In genomic region chr17:51166987-51167931, GRCh38 we compare ENCODE assay signal across 8 cellular contexts. TPM values are rescaled to one million over a fixed set of nuclear protein-coding genes. Genes with fewer than 3 reads are reported as not detected.
A peak's percentile ranks its signal among the peaks of the same experiment; 100 is the strongest.
DNase-seq lines count a peak whose midpoint lies in the region; ATAC-seq, FAIRE-seq and TF ChIP-seq lines count a peak whose summit lies in the region.

No MANE protein-coding gene starts in this region.

- H3K27me3 ChIP-seq in endothelial cell of umbilical vein (ENCODE audit: control insufficient read depth in 2 of 2, insufficient read depth in 2 of 2, low read length in 2 of 2) (no peaks in the 10 kb centered on the region), muscle layer of duodenum (ENCODE audit: low read depth, low read length) (no peaks in the 10 kb centered on the region)

- CTCF ChIA-PET in endothelial cell of umbilical vein (lab: Charles Lee), result interaction anchor here (1.2 to 1.3 kb wide), 2 partner anchors 11 to 166 kb away, joined by 4 to 5 read pairs; no protein-coding TSS in a partner anchor

- H3K9ac ChIP-seq in endothelial cell of umbilical vein (replicated peaks; ENCODE audit: extremely low read depth, insufficient read depth, low read length), result peak overlapping the region; percentile 84

- intact Hi-C loops in endothelial cell of umbilical vein (cut with micrococcal nuclease), result loop anchor here (1.0 kb wide), 2 partner anchors 14 to 93 kb away; partner anchors contain the start of genes MBTD1, NME1 and UTP18

- peak overlapping the region; percentile 45 to 63 (median 55) for H3K4me3 ChIP-seq in endothelial cell of umbilical vein (replicated peaks in 1 of 3; ENCODE audit: insufficient read depth in 1 of 3, low read depth in 1 of 3, low read length in 3 of 3)
- peak overlapping the region; percentile 76 to 82 for H3K4me3 ChIP-seq in muscle layer of duodenum (ENCODE audit: low read depth in 1 of 2, low read length in 2 of 2)

- H2AFZ ChIP-seq in endothelial cell of umbilical vein (ENCODE audit: low read depth, low read length), result peak overlapping the region; percentile 55

- no peaks in the 10 kb centered on the region for H3K9me1 ChIP-seq in endothelial cell of umbilical vein (replicated peaks; ENCODE audit: control insufficient read depth, extremely low read depth, insufficient read depth, low read length)

- no peak for TF ChIP-seq POLR2A in endothelial cell of umbilical vein (IDR thresholded peaks at IDR 0.05; ENCODE audit: low read depth, low read length)

- BruUV-seq in endothelial cell of umbilical vein (replicated peaks; lab: Mats Ljungman, UMichigan), result TSS peak; percentile 44

- peaks cover 16% of the 10 kb centered on the region for H3K4me1 ChIP-seq in endothelial cell of umbilical vein (ENCODE audit: control insufficient read depth, extremely low read depth, insufficient read depth, low read length)
- peaks cover 0 to 7% of the 10 kb centered on the region in 2 donors for H3K4me1 ChIP-seq in muscle layer of duodenum (ENCODE audit: control insufficient read depth in 1 of 2, insufficient read depth in 2 of 2, low read length in 2 of 2)

- H3K36me3 ChIP-seq in endothelial cell of umbilical vein (ENCODE audit: control insufficient read depth in 2 of 2, extremely low read depth in 1 of 2, insufficient read depth in 2 of 2, low read length in 2 of 2), result peaks cover 9 to 15% of the 10 kb centered on the region in 2 experiments
- peaks cover 25 to 35% of the 10 kb centered on the region in 2 donors for H3K36me3 ChIP-seq in muscle layer of duodenum (ENCODE audit: control insufficient read depth in 1 of 2, insufficient read depth in 2 of 2, low read length in 2 of 2)

- dilution Hi-C loops in endothelial cell of umbilical vein (cut with MboI; ENCODE audit: extremely low pct_ligation_motif_present, low sequenced_read_pairs), result no loop called here

- peak; percentile 81 for FAIRE-seq in endothelial cell of umbilical vein (lab: Jason Lieb, UNC)

- TF ChIP-seq CTCF in AG09319 (IDR thresholded peaks at IDR 0.05; ENCODE audit: low read depth, low read length) (peak; percentile 70), endothelial cell of umbilical vein (IDR thresholded peaks at IDR 0.05; ENCODE audit: extremely low read depth in 1 of 2, insufficient read depth in 1 of 2, low read depth in 1 of 2, low read length in 2 of 2) (peak; percentile 81 to 87)

- H3K4me2 ChIP-seq in endothelial cell of umbilical vein (ENCODE audit: insufficient read depth, low read length), result peak overlapping the region; percentile 82

- H3K9me3 ChIP-seq in endothelial cell of umbilical vein (replicated peaks; ENCODE audit: control insufficient read depth, insufficient read depth, low read length) (no peaks in the 10 kb centered on the region), muscle layer of duodenum (ENCODE audit: control insufficient read depth in 1 of 2, low read length in 2 of 2) (no peaks in the 10 kb centered on the region)

- ATAC-seq in GM18873 (IDR thresholded peaks at IDR 0.05; ENCODE audit: low FRiP score, unreplicated experiment) (peak; percentile 30), HG03139 (IDR thresholded peaks at IDR 0.05; ENCODE audit: unreplicated experiment) (peak; percentile 42)

- peaks cover 24% of the 10 kb centered on the region for H3K79me2 ChIP-seq in endothelial cell of umbilical vein (ENCODE audit: control insufficient read depth, insufficient read depth, low read length)

- H3K27ac ChIP-seq in endothelial cell of umbilical vein (ENCODE audit: insufficient read depth, low read depth, low read length) (peak overlapping the region; percentile 41), muscle layer of duodenum (ENCODE audit: low read length) (peak overlapping the region; percentile 69)

- H4K20me1 ChIP-seq in endothelial cell of umbilical vein (replicated peaks; ENCODE audit: control insufficient read depth, extremely low read depth, insufficient read depth, low read length), result no peaks in the 10 kb centered on the region

- POLR2A ChIA-PET in endothelial cell of umbilical vein (lab: Charles Lee), result no interaction called here

- DNase-seq in AG09319 (ENCODE audit: extremely low read depth, low read depth) (no peak), NCI-H774 (lab: John Stamatoyannopoulos, UW) (peak; percentile 58), endothelial cell of umbilical vein (ENCODE audit: low read depth, low spot score) (peak; percentile 62)
- peak; percentile 36 to 43 for DNase-seq in activated CD8-positive, alpha-beta memory T cell treated with anti-CD3 and anti-CD28 coated beads for 4 hours (ENCODE audit: low read depth in 2 of 2)
- DNase-seq in stimulated activated CD8-positive, alpha-beta memory T cell treated with anti-CD3 and anti-CD28 coated beads, Interleukin-7, amount 100 ng/mL, for 48 hours (ENCODE audit: extremely low read depth in 1 of 2, low read depth in 1 of 2), result peak; percentile 45 to 46

TF ChIP-seq in endothelial cell of umbilical vein, 7 proteins besides CTCF, POLR2A, EP300 and RAD21:
- TF ChIP-seq EZH2 (IDR thresholded peaks at IDR 0.05; ENCODE audit: borderline replicate concordance, low read depth, low read length, severe bottlenecking) (no peak), POLR2AphosphoS5 (IDR thresholded peaks at IDR 0.05; ENCODE audit: insufficient read depth, low read depth, low read length) (no peak), MYC (IDR thresholded peaks at IDR 0.05; ENCODE audit: low read depth, low read length) (no peak), GATA2 (IDR thresholded peaks at IDR 0.05; ENCODE audit: insufficient read depth, insufficient read length, low read depth, low read length) (no peak), FOS (IDR thresholded peaks at IDR 0.05; ENCODE audit: borderline replicate concordance, insufficient read depth, low read length) (no peak), JUN (IDR thresholded peaks at IDR 0.05; ENCODE audit: borderline replicate concordance, insufficient read depth, insufficient read length, low read depth) (no peak), MAX (IDR thresholded peaks at IDR 0.05; ENCODE audit: insufficient read depth, insufficient read length) (no peak)

RNA-seq across cellular contexts. Expression of gene NME2, which starts 1.0 kb away (rescaled TPM):
- total RNA-seq in endothelial cell of umbilical vein, result 555 and 565 TPM in 2 replicates
- 677 and 833 TPM in 2 replicates for polyA plus RNA-seq in endothelial cell of umbilical vein
- polyA plus RNA-seq in endothelial cell of umbilical vein (2011; cell fraction: cytosol; rRNA removed), result 796 and 815 TPM in 2 replicates
- polyA plus RNA-seq in endothelial cell of umbilical vein (2011; cell fraction: nucleus; rRNA removed), result 217 and 247 TPM in 2 replicates
- polyA plus RNA-seq in endothelial cell of umbilical vein (2012), result 900 and 1,058 TPM in 2 replicates
- 187 and 204 TPM in 2 replicates for polyA minus RNA-seq in endothelial cell of umbilical vein
- 242 TPM for polyA minus RNA-seq in endothelial cell of umbilical vein (2011; cell fraction: cytosol; rRNA and poly(A)+ RNA removed)
- polyA minus RNA-seq in endothelial cell of umbilical vein (2011; cell fraction: nucleus; rRNA and poly(A)+ RNA removed), result 34.2 and 52.2 TPM in 2 replicates

RNA-seq across cellular contexts. Expression of gene NME1, which starts 13.9 kb away (rescaled TPM):
- total RNA-seq in endothelial cell of umbilical vein, result 214 and 215 TPM in 2 replicates
- polyA plus RNA-seq in endothelial cell of umbilical vein, result 266 and 326 TPM in 2 replicates
- polyA plus RNA-seq in endothelial cell of umbilical vein (2011; cell fraction: cytosol; rRNA removed), result 315 and 403 TPM in 2 replicates
- polyA plus RNA-seq in endothelial cell of umbilical vein (2011; cell fraction: nucleus; rRNA removed), result 134 and 163 TPM in 2 replicates
- polyA plus RNA-seq in endothelial cell of umbilical vein (2012), result 222 and 302 TPM in 2 replicates
- polyA minus RNA-seq in endothelial cell of umbilical vein, result 106 and 107 TPM in 2 replicates
- polyA minus RNA-seq in endothelial cell of umbilical vein (2011; cell fraction: cytosol; rRNA and poly(A)+ RNA removed), result 75.4 TPM
- polyA minus RNA-seq in endothelial cell of umbilical vein (2011; cell fraction: nucleus; rRNA and poly(A)+ RNA removed), result 18.8 and 21.3 TPM in 2 replicates

RNA-seq across cellular contexts. Expression of gene SPAG9, which starts 46.6 kb away (rescaled TPM):
- total RNA-seq in endothelial cell of umbilical vein, result 73.5 and 75.0 TPM in 2 replicates
- polyA plus RNA-seq in endothelial cell of umbilical vein, result 13.1 and 16.5 TPM in 2 replicates
- 13.7 and 15.8 TPM in 2 replicates for polyA plus RNA-seq in endothelial cell of umbilical vein (2011; cell fraction: cytosol; rRNA removed)
- polyA plus RNA-seq in endothelial cell of umbilical vein (2011; cell fraction: nucleus; rRNA removed), result 88.6 and 102 TPM in 2 replicates
- 54.2 and 63.3 TPM in 2 replicates for polyA plus RNA-seq in endothelial cell of umbilical vein (2012)
- 80.7 and 108 TPM in 2 replicates for polyA minus RNA-seq in endothelial cell of umbilical vein
- 26.9 TPM for polyA minus RNA-seq in endothelial cell of umbilical vein (2011; cell fraction: cytosol; rRNA and poly(A)+ RNA removed)
- polyA minus RNA-seq in endothelial cell of umbilical vein (2011; cell fraction: nucleus; rRNA and poly(A)+ RNA removed), result 99.5 and 126 TPM in 2 replicates
